17 cellular contexts compared by ENCODE assay signal in the genomic region with DNA sequence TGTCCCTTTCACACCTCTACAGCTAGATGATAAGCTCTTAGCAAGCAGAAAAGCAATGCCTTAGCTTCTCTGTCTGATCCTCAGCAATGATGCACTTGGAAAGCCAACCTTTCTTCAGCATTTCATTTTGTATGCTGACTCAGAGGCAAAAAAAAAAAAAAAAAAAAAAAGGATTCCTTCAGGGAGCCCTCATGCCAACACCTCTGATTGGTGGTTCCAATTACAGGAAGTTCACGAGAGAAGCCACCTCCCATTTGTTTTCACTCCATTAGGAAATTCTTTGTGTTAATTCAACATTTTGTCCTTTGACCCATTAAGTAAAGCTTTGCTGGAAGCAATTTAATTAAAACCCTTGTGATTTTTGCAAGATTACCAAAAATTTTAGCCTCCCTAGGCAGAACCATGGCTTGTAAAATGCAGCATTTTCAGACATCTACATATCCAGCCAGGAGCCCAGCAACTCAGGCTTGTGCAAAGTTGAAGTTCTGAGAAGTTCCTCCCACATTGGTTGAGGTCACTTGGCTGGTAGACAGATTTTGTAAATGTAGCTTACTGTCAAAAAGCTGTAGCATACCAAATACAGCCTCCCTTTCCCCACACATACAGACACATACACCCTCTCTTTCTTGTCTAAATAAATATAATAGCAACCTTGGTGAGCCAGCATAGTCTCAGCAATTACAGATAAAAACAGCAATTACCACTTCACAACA. TPM values are rescaled to one million over a fixed set of nuclear protein-coding genes. Genes with fewer than 3 reads are reported as not detected.
DNase-seq lines count a peak whose midpoint lies in the region; FAIRE-seq and TF ChIP-seq lines count a peak whose summit lies in the region.
"Had no signal": no experiment of that assay in that cellular context is flagged by ENCODE, and none has a peak within 500 bp of the region (broad histone marks: within the 10 kb centered on the region; RNA-seq: fewer than 3 reads in every experiment).

No MANE protein-coding gene starts in this region.

- FAIRE-seq in urothelium cell line (lab: Jason Lieb, UNC) = no peak

- DNase-seq in AG10803 (ENCODE audit: low read depth) = peak; percentile 2
- peak; percentile 6 for DNase-seq in LoVo (ENCODE audit: low spot score)
- peak; percentile 63 for DNase-seq in epithelial cell of esophagus (ENCODE audit: low read depth)
- DNase-seq in myocyte (ENCODE audit: low read depth) = peak; percentile 15
- DNase-seq in urothelium cell line (ENCODE audit: low spot score) = no peak
- no peak for DNase-seq in HT-29 (ENCODE audit: low spot score)
- DNase-seq in stimulated activated CD4-positive, alpha-beta T cell treated with anti-CD3 and anti-CD28 coated beads, Interleukin-1b, Interleukin-23, amount 100 ng/mL, for 48 hours = no peak
- DNase-seq in NCI-H2107 treated with DMSO at 0.1 percent for 48 hours (lab: John Stamatoyannopoulos, UW; ENCODE audit: unreplicated experiment) = no peak
- DNase-seq: activated T-cell treated with anti-CD3 and anti-CD28 coated beads, Interleukin-2, amount 50 U/mL, for 48 hours; erythroblast; GF-D8; NCI-H1105; NCI-H748 treated with DMSO at 0.1 percent for 48 hours; spleen had no signal

- TF ChIP-seq CTCF in AG10803 (conservative IDR thresholded peaks at IDR 0.05; ENCODE audit: low read length) = no peak
- no peak for TF ChIP-seq CTCF in epithelial cell of esophagus (IDR thresholded peaks at IDR 0.05; ENCODE audit: insufficient read depth, low read depth, low read length, missing control alignments)

- H3K4me3 ChIP-seq in AG10803 (ENCODE audit: low read length) (no peak overlapping the region), epithelial cell of esophagus (ENCODE audit: low read length) (no peak overlapping the region)
- H3K4me3 ChIP-seq: BLaER1 treated with 17β-estradiol and CSF1 and Interleukin-3, amounts not matched to agents 10 nM and 100 nM; cardiac muscle cell; spleen had no signal

RNA-seq across cellular contexts. Expression of gene VTCN1, which starts 27.1 kb away (rescaled TPM):
- not detected in 2 replicates for total RNA-seq in myocyte
- 0.05 TPM for polyA plus RNA-seq in myocyte (2012)
- not detected in 2 replicates for total RNA-seq in HT-29 (2014; rRNA removed; shearing (Covaris generic))
- total RNA-seq: cardiac muscle cell; natural killer cell treated with Interleukin-12 subunit alpha and Interleukin-12 subunit beta and Interleukin-15 and Interleukin-18, amount 100 ng/mL, for 72 hours; spleen had no signal
- polyA plus RNA-seq: spleen had no signal

Comparison
In these comparisons a context has a peak if more than half of its experiments do, and no peak if none do; other contexts are left out.
1. DNase-seq: peak in AG10803 (single experiment), LoVo (single experiment), epithelial cell of esophagus (single experiment) and myocyte (single experiment); none in urothelium cell line (single experiment), HT-29 (single experiment), stimulated activated CD4-positive, alpha-beta T cell treated with anti-CD3 and anti-CD28 coated beads, Interleukin-1b, Interleukin-23, amount 100 ng/mL, for 48 hours (single experiment) and NCI-H2107 treated with DMSO at 0.1 percent for 48 hours (single experiment).